In genomic region chr11:108368134-108368533, GRCh38 we compare ENCODE assay signal across 1 cellular context.
TF ChIP-seq lines count a peak whose summit lies in the region.

No MANE protein-coding gene starts in this region.

TF ChIP-seq in IMR-90, 13 proteins besides CTCF, POLR2A, EP300 and RAD21 (continued from another document):
- TF ChIP-seq ELK1 (IDR thresholded peaks at IDR 0.05; ENCODE audit: borderline replicate concordance, low read depth, low read length) = no peak
- no peak for TF ChIP-seq USF2 (IDR thresholded peaks at IDR 0.05; ENCODE audit: low read depth, low read length)
